Comparison of ENCODE assay signal across 7 cellular contexts in the genomic region with DNA sequence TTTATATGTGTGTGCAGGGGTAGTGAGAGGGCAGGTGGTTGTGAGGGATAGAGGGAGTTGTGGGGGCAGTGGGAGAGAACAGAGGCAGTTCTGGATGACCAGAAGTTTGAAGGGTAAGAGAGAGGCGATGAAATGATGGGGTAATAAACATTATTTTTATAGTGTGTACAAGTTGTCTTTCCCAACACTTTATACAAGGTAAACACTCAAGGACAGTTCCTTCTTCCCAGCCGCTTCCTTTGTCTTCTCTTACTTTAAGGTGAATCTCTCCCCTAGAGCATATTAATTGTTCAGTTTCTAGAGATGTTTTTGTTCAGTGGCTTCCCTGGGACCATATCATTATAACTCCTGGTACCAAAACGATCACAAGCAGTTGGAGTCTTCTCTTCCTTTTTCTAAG.
"Had no signal": no experiment of that assay in that cellular context is flagged by ENCODE, and none has a peak within 500 bp of the region (broad histone marks: within the 10 kb centered on the region; RNA-seq: fewer than 3 reads in every experiment).

No MANE protein-coding gene starts in this region.

- H3K4me3 ChIP-seq: K562 had no signal

- H3K4me3 Mint-ChIP-seq: IgD-negative memory B cell had no signal

- DNase-seq: IMR-90, KBM-7 had no signal

- ATAC-seq: HepG2, K562 had no signal

- H3K27ac ChIP-seq: HL-60 had no signal

- H3K4me1 Mint-ChIP-seq: IgD-negative memory B cell had no signal

- H3K27ac Mint-ChIP-seq: IgD-negative memory B cell had no signal

- FAIRE-seq: HepG2, HTR-8/SVneo, K562 had no signal

- H3K36me3 Mint-ChIP-seq: IgD-negative memory B cell had no signal
